ENCODE assay signal across 8 cellular contexts in the genomic region with DNA sequence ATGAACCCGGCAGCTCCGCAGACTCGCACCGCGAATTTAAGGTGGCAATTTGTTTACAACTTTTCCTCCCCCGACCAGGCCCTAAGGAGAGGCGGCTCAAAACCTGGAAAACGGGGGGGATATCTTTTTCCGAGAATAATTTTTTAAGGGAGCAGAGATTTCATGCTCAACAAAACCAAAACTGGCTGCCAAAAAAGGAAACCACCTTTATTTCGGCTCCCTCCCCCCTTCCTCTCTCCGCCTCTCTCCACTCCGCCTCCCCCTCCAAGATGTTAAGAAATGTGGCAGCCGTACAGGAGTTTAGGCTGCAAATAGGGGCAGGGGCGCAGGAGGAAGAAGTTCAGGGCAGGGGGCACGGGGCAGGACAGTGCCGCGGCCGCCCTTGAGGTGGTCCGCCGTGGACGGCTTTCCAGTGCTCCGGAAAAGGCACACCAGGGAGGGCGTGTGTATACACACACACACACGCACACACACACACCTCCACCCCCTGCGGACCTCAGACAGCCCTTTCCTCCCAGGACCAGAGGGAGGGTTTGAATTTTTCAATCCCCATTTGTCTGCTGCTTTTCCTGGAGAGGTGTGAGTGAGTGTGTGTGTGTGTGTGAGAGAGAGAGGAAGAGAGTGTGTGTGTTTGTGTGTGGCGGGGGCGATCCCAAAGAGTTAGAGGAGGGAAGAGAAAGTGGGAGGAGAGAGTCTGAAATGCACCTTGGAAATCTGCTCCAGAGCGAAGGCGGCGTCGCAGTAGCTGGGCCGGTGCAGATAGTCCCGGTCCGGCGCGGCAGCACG. TPM values are rescaled to one million over a fixed set of nuclear protein-coding genes. Genes with fewer than 3 reads are reported as not detected.
DNase-seq lines count a peak whose midpoint lies in the region; ATAC-seq and TF ChIP-seq lines count a peak whose summit lies in the region.

No MANE protein-coding gene starts in this region.

- intact Hi-C loops in activated B cell treated with CpG ODN at 0.5 μM for 24 hours (cut with micrococcal nuclease) (loop anchor here (5.0 to 10.0 kb wide), 3 partner anchors 370 to 1057 kb away; a partner anchor contains a TSS), dorsolateral prefrontal cortex (cut with DNase I) (loop anchor here (2.0 kb wide), 4 partner anchors 31 to 711 kb away; a partner anchor contains a TSS), lower lobe of right lung (cut with DNase I) (no loop called here)

- peak overlapping the region; percentile 38 to 77 (median 63) for H3K9ac ChIP-seq in subcutaneous abdominal adipose tissue (ENCODE audit: low read length in 5 of 5)

- H3K9me3 Mint-ChIP-seq in activated B cell treated with CpG ODN at 0.5 μM for 24 hours: no peaks in the 10 kb centered on the region

- H3K27ac ChIP-seq in dorsolateral prefrontal cortex: peak overlapping the region; percentile 66 to 98 (median 95)
- peak overlapping the region; percentile 86 for H3K27ac ChIP-seq in lower lobe of right lung
- H3K27ac ChIP-seq in subcutaneous abdominal adipose tissue (ENCODE audit: low read depth, low read length): peak overlapping the region; percentile 80

- peaks cover 40% of the 10 kb centered on the region for H3K27me3 Mint-ChIP-seq in activated B cell treated with CpG ODN at 0.5 μM for 24 hours

- H3K9me3 ChIP-seq in lower lobe of right lung (no peaks in the 10 kb centered on the region), subcutaneous abdominal adipose tissue (ENCODE audit: control insufficient read depth in 5 of 5, low read length in 5 of 5) (no peaks in the 10 kb centered on the region)

- ATAC-seq in activated B cell treated with CpG ODN at 0.5 μM for 24 hours (ENCODE audit: low read depth): no peak
- ATAC-seq in lower lobe of right lung: peak; percentile 4 to 43
- ATAC-seq in GM21423 (IDR thresholded peaks at IDR 0.05; ENCODE audit: unreplicated experiment): no peak

- H3K36me3 Mint-ChIP-seq in activated B cell treated with CpG ODN at 0.5 μM for 24 hours (ENCODE audit: low read depth): peaks cover 4% of the 10 kb centered on the region

- H3K4me1 ChIP-seq in lower lobe of right lung (peaks cover 41% of the 10 kb centered on the region), subcutaneous abdominal adipose tissue (ENCODE audit: control insufficient read depth in 5 of 5, insufficient read depth in 5 of 5, low read length in 5 of 5) (peaks cover 2 to 60% (median 47%) of the 10 kb centered on the region in 5 donors)

- H3K27ac Mint-ChIP-seq in activated B cell treated with CpG ODN at 0.5 μM for 24 hours: peak overlapping the region; percentile 78

- peak overlapping the region; percentile 86 for H3K4me3 Mint-ChIP-seq in activated B cell treated with CpG ODN at 0.5 μM for 24 hours

- CTCF ChIA-PET in activated B cell treated with CpG ODN at 0.5 μM for 24 hours (lab: Charles Lee): interaction anchor here (0.5 kb wide), 1 partner anchor 1215 kb away, joined by 3 read pairs; no protein-coding TSS in a partner anchor

- TF ChIP-seq CTCF in activated B cell treated with CpG ODN at 0.5 μM for 24 hours (IDR thresholded peaks at IDR 0.05) (no peak), dorsolateral prefrontal cortex (IDR thresholded peaks at IDR 0.05 in 54 of 56, conservative IDR thresholded peaks at IDR 0.05 in 2 of 56; ENCODE audit: low read depth in 1 of 56, partially characterized antibody in 56 of 56) (peak in 1 of 56 donors; percentile 8), lower lobe of right lung (IDR thresholded peaks at IDR 0.05) (no peak)

- peaks cover 62% of the 10 kb centered on the region for H3K4me1 Mint-ChIP-seq in activated B cell treated with CpG ODN at 0.5 μM for 24 hours

- H3K27me3 ChIP-seq in dorsolateral prefrontal cortex (no peaks in the 10 kb centered on the region), lower lobe of right lung (ENCODE audit: low read depth) (no peaks in the 10 kb centered on the region), subcutaneous abdominal adipose tissue (ENCODE audit: control insufficient read depth in 5 of 5, insufficient read depth in 4 of 5, low read length in 5 of 5) (peaks cover 0 to 1% (median 0%) of the 10 kb centered on the region in 5 donors)

- DNase-seq in GF-D8 (lab: John Stamatoyannopoulos, UW) (peak; percentile 29), NCI-H1105 (lab: John Stamatoyannopoulos, UW) (peak; percentile 41), activated B cell treated with CpG ODN at 0.5 μM for 24 hours (no peak), dorsolateral prefrontal cortex (peak in 5 of 10 donors; percentile 36 to 59 (median 48)), lower lobe of right lung (no peak), epidermal melanocyte (ENCODE audit: insufficient read length, low spot score) (no peak)

- H3K36me3 ChIP-seq in lower lobe of right lung (no peaks in the 10 kb centered on the region), subcutaneous abdominal adipose tissue (ENCODE audit: control insufficient read depth in 5 of 5, insufficient read depth in 5 of 5, low read length in 5 of 5) (no peaks in the 10 kb centered on the region)

- POLR2A ChIA-PET in activated B cell treated with CpG ODN at 0.5 μM for 24 hours (lab: Charles Lee): interaction anchor here (0.7 to 1.5 kb wide), 4 partner anchors 9 to 45 kb away, joined by 3 to 7 read pairs (median 5); a partner anchor contains a TSS

- H3K4me3 ChIP-seq in dorsolateral prefrontal cortex: peak overlapping the region; percentile 62 to 99 (median 82)
- peak overlapping the region; percentile 86 for H3K4me3 ChIP-seq in lower lobe of right lung
- H3K4me3 ChIP-seq in subcutaneous abdominal adipose tissue (ENCODE audit: low read depth in 1 of 5, low read length in 5 of 5): peak overlapping the region; percentile 88 to 98 (median 93)

RNA-seq across cellular contexts. Expression of a gene that starts 9.1 kb away (rescaled TPM):
- total RNA-seq in activated B cell treated with CpG ODN at 0.5 μM for 24 hours (5.9 and 8.6 TPM in 2 replicates), dorsolateral prefrontal cortex (100 to 1,000 TPM in 1 of 120 experiments, 10 to 100 TPM in 119; 17.9 to 104 (median 46.0) TPM), lower lobe of right lung (33.3 TPM)

Comparison
In these comparisons a context has a peak if more than half of its experiments do, and no peak if none do; other contexts are left out.
1. DNase-seq: peak in GF-D8 (single experiment) and NCI-H1105 (single experiment); none in activated B cell treated with CpG ODN at 0.5 μM for 24 hours (single experiment), lower lobe of right lung (single experiment) and epidermal melanocyte (single experiment).
2. ATAC-seq: peak in lower lobe of right lung (2 of 2); none in activated B cell treated with CpG ODN at 0.5 μM for 24 hours (single experiment) and GM21423 (single experiment).
3. Peak in every context shown above with its lines, with median percentiles within 50 percentile points of each other: H3K27ac ChIP-seq and H3K4me3 ChIP-seq.